In the genomic region with DNA sequence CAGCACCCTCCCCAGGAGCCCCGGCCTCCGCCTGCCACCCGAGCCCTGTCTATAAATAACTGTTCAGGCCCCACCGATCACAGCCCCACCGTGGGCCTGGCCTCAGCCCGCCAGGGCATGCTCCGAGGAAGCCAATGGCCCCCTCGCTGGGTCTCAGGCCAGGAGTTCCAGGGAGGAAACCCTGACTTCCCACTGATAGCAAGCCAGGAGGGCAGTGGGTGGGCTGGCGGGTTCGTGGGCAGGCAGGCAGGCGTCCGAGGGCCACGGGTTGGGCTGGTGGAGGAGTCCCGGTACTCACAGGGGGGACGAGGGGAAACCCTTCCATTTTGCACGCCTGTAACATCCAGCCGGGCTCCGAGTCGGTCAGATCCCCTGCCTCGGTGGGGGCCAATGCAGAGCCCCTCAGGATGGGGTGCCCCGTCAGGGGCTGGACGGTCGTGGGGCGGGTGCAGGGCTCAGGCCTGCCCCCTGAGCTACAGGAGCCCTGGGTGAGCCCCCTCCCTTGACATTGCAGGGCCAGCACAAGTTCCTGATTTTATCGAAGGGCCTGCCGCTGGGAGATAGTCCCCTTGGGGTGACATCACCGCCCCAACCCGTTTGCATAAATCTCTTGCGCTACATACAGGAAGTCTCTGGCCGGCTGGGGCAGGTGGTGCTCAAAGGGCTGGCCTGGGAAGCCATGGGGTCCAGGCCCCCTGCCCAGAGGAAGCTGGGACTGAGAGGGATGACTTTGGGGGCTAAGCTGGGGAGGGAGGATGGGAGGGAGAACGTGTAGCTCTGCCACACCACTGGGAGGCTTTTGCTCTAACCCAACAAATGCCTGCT, we compare ENCODE assay signal across 1 cellular context.
TF ChIP-seq lines count a peak whose summit lies in the region.

A gene (minus strand): TSS at position 537 of the 825 bp plus-strand sequence. CDS start 194 bp downstream, at position 343.

TF ChIP-seq in K562, 482 proteins besides CTCF, POLR2A, EP300 and RAD21 (continued from another document and continues in another):
- TF ChIP-seq, protein P1, sequence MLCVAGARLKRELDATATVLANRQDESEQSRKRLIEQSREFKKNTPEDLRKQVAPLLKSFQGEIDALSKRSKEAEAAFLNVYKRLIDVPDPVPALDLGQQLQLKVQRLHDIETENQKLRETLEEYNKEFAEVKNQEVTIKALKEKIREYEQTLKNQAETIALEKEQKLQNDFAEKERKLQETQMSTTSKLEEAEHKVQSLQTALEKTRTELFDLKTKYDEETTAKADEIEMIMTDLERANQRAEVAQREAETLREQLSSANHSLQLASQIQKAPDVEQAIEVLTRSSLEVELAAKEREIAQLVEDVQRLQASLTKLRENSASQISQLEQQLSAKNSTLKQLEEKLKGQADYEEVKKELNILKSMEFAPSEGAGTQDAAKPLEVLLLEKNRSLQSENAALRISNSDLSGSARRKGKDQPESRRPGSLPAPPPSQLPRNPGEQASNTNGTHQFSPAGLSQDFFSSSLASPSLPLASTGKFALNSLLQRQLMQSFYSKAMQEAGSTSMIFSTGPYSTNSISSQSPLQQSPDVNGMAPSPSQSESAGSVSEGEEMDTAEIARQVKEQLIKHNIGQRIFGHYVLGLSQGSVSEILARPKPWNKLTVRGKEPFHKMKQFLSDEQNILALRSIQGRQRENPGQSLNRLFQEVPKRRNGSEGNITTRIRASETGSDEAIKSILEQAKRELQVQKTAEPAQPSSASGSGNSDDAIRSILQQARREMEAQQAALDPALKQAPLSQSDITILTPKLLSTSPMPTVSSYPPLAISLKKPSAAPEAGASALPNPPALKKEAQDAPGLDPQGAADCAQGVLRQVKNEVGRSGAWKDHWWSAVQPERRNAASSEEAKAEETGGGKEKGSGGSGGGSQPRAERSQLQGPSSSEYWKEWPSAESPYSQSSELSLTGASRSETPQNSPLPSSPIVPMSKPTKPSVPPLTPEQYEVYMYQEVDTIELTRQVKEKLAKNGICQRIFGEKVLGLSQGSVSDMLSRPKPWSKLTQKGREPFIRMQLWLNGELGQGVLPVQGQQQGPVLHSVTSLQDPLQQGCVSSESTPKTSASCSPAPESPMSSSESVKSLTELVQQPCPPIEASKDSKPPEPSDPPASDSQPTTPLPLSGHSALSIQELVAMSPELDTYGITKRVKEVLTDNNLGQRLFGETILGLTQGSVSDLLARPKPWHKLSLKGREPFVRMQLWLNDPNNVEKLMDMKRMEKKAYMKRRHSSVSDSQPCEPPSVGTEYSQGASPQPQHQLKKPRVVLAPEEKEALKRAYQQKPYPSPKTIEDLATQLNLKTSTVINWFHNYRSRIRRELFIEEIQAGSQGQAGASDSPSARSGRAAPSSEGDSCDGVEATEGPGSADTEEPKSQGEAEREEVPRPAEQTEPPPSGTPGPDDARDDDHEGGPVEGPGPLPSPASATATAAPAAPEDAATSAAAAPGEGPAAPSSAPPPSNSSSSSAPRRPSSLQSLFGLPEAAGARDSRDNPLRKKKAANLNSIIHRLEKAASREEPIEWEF (CRISPR knock-in tag; IDR thresholded peaks at IDR 0.05) = no peak
- 0 out of 2 replicates have a peak, but pooled peaks have one; percentile 15 for TF ChIP-seq ZNF431 (CRISPR knock-in tag; IDR thresholded peaks at IDR 0.05)
- peak; percentile 92 for TF ChIP-seq CBFA2T3 (IDR thresholded peaks at IDR 0.05)
- no peak for TF ChIP-seq NCOA6 (IDR thresholded peaks at IDR 0.05)
- TF ChIP-seq, protein P2, sequence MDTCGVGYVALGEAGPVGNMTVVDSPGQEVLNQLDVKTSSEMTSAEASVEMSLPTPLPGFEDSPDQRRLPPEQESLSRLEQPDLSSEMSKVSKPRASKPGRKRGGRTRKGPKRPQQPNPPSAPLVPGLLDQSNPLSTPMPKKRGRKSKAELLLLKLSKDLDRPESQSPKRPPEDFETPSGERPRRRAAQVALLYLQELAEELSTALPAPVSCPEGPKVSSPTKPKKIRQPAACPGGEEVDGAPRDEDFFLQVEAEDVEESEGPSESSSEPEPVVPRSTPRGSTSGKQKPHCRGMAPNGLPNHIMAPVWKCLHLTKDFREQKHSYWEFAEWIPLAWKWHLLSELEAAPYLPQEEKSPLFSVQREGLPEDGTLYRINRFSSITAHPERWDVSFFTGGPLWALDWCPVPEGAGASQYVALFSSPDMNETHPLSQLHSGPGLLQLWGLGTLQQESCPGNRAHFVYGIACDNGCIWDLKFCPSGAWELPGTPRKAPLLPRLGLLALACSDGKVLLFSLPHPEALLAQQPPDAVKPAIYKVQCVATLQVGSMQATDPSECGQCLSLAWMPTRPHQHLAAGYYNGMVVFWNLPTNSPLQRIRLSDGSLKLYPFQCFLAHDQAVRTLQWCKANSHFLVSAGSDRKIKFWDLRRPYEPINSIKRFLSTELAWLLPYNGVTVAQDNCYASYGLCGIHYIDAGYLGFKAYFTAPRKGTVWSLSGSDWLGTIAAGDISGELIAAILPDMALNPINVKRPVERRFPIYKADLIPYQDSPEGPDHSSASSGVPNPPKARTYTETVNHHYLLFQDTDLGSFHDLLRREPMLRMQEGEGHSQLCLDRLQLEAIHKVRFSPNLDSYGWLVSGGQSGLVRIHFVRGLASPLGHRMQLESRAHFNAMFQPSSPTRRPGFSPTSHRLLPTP (IDR thresholded peaks at IDR 0.05; ENCODE audit: borderline replicate concordance, extremely low read depth, insufficient read length) = no peak
- peak; percentile 41; the same call in 1 of the 2 replicates for TF ChIP-seq NCOA1 (IDR thresholded peaks at IDR 0.05; ENCODE audit: low read depth)
- TF ChIP-seq ELF4 (CRISPR knock-in tag; IDR thresholded peaks at IDR 0.05) = peak; percentile 89
- peak; percentile 77; the same call in 1 of the 2 replicates for TF ChIP-seq MTA3 (IDR thresholded peaks at IDR 0.05; ENCODE audit: borderline replicate concordance)
- TF ChIP-seq ZNF121 (CRISPR knock-in tag; conservative IDR thresholded peaks at IDR 0.05) = no peak
- TF ChIP-seq KAT7 (CRISPR knock-in tag; IDR thresholded peaks at IDR 0.05; ENCODE audit: borderline replicate concordance) = peak; percentile 94
- TF ChIP-seq ZNF133 (CRISPR knock-in tag; IDR thresholded peaks at IDR 0.05) = no peak
- TF ChIP-seq LEF1 (IDR thresholded peaks at IDR 0.05) = peak; percentile 71; the same call in 1 of the 2 replicates
- no peak for TF ChIP-seq ZNF324 (CRISPR knock-in tag; IDR thresholded peaks at IDR 0.05)
- TF ChIP-seq ZNF212 (CRISPR knock-in tag; IDR thresholded peaks at IDR 0.05) = no peak
- no peak for TF ChIP-seq EWSR1 (IDR thresholded peaks at IDR 0.05; ENCODE audit: borderline replicate concordance, low read depth, partially characterized antibody)
- TF ChIP-seq, protein P3, sequence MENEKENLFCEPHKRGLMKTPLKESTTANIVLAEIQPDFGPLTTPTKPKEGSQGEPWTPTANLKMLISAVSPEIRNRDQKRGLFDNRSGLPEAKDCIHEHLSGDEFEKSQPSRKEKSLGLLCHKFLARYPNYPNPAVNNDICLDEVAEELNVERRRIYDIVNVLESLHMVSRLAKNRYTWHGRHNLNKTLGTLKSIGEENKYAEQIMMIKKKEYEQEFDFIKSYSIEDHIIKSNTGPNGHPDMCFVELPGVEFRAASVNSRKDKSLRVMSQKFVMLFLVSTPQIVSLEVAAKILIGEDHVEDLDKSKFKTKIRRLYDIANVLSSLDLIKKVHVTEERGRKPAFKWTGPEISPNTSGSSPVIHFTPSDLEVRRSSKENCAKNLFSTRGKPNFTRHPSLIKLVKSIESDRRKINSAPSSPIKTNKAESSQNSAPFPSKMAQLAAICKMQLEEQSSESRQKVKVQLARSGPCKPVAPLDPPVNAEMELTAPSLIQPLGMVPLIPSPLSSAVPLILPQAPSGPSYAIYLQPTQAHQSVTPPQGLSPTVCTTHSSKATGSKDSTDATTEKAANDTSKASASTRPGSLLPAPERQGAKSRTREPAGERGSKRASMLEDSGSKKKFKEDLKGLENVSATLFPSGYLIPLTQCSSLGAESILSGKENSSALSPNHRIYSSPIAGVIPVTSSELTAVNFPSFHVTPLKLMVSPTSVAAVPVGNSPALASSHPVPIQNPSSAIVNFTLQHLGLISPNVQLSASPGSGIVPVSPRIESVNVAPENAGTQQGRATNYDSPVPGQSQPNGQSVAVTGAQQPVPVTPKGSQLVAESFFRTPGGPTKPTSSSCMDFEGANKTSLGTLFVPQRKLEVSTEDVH (IDR thresholded peaks at IDR 0.05; ENCODE audit: low read depth, partially characterized antibody) = peak; percentile 26
- peak; percentile 59 for TF ChIP-seq NFIC (IDR thresholded peaks at IDR 0.05)
- peak; percentile 88 for TF ChIP-seq MEIS2 (IDR thresholded peaks at IDR 0.05; ENCODE audit: partially characterized antibody)
- TF ChIP-seq KDM1A (IDR thresholded peaks at IDR 0.05) = peak; percentile 87 to 88
- peak; percentile 77 for TF ChIP-seq KLF16 (IDR thresholded peaks at IDR 0.05)
- TF ChIP-seq, protein P4, sequence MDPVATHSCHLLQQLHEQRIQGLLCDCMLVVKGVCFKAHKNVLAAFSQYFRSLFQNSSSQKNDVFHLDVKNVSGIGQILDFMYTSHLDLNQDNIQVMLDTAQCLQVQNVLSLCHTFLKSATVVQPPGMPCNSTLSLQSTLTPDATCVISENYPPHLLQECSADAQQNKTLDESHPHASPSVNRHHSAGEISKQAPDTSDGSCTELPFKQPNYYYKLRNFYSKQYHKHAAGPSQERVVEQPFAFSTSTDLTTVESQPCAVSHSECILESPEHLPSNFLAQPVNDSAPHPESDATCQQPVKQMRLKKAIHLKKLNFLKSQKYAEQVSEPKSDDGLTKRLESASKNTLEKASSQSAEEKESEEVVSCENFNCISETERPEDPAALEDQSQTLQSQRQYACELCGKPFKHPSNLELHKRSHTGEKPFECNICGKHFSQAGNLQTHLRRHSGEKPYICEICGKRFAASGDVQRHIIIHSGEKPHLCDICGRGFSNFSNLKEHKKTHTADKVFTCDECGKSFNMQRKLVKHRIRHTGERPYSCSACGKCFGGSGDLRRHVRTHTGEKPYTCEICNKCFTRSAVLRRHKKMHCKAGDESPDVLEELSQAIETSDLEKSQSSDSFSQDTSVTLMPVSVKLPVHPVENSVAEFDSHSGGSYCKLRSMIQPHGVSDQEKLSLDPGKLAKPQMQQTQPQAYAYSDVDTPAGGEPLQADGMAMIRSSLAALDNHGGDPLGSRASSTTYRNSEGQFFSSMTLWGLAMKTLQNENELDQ (CRISPR knock-in tag; IDR thresholded peaks at IDR 0.05; ENCODE audit: borderline replicate concordance) = 0 out of 2 replicates have a peak, but pooled peaks have one; percentile 59
- TF ChIP-seq ZNF217 (CRISPR knock-in tag; IDR thresholded peaks at IDR 0.05) = no peak
- TF ChIP-seq SMARCA4 (IDR thresholded peaks at IDR 0.05) = peak; percentile 95
- no peak for TF ChIP-seq NR2C1 (IDR thresholded peaks at IDR 0.05)
- TF ChIP-seq NR2C1 (tag; IDR thresholded peaks at IDR 0.05) = peak; percentile 49; the same call in 1 of the 2 replicates
- peak in 1 of 2 experiments; percentile 46; a peak in 1 of 4 replicates for TF ChIP-seq SRF (CRISPR knock-in tag; IDR thresholded peaks at IDR 0.05)
- TF ChIP-seq SMARCE1 (IDR thresholded peaks at IDR 0.05) = peak; percentile 96
- TF ChIP-seq, protein P5, sequence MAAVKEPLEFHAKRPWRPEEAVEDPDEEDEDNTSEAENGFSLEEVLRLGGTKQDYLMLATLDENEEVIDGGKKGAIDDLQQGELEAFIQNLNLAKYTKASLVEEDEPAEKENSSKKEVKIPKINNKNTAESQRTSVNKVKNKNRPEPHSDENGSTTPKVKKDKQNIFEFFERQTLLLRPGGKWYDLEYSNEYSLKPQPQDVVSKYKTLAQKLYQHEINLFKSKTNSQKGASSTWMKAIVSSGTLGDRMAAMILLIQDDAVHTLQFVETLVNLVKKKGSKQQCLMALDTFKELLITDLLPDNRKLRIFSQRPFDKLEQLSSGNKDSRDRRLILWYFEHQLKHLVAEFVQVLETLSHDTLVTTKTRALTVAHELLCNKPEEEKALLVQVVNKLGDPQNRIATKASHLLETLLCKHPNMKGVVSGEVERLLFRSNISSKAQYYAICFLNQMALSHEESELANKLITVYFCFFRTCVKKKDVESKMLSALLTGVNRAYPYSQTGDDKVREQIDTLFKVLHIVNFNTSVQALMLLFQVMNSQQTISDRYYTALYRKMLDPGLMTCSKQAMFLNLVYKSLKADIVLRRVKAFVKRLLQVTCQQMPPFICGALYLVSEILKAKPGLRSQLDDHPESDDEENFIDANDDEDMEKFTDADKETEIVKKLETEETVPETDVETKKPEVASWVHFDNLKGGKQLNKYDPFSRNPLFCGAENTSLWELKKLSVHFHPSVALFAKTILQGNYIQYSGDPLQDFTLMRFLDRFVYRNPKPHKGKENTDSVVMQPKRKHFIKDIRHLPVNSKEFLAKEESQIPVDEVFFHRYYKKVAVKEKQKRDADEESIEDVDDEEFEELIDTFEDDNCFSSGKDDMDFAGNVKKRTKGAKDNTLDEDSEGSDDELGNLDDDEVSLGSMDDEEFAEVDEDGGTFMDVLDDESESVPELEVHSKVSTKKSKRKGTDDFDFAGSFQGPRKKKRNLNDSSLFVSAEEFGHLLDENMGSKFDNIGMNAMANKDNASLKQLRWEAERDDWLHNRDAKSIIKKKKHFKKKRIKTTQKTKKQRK (IDR thresholded peaks at IDR 0.05; ENCODE audit: borderline replicate concordance, low read depth, low read length) = no peak
- TF ChIP-seq, protein P6, sequence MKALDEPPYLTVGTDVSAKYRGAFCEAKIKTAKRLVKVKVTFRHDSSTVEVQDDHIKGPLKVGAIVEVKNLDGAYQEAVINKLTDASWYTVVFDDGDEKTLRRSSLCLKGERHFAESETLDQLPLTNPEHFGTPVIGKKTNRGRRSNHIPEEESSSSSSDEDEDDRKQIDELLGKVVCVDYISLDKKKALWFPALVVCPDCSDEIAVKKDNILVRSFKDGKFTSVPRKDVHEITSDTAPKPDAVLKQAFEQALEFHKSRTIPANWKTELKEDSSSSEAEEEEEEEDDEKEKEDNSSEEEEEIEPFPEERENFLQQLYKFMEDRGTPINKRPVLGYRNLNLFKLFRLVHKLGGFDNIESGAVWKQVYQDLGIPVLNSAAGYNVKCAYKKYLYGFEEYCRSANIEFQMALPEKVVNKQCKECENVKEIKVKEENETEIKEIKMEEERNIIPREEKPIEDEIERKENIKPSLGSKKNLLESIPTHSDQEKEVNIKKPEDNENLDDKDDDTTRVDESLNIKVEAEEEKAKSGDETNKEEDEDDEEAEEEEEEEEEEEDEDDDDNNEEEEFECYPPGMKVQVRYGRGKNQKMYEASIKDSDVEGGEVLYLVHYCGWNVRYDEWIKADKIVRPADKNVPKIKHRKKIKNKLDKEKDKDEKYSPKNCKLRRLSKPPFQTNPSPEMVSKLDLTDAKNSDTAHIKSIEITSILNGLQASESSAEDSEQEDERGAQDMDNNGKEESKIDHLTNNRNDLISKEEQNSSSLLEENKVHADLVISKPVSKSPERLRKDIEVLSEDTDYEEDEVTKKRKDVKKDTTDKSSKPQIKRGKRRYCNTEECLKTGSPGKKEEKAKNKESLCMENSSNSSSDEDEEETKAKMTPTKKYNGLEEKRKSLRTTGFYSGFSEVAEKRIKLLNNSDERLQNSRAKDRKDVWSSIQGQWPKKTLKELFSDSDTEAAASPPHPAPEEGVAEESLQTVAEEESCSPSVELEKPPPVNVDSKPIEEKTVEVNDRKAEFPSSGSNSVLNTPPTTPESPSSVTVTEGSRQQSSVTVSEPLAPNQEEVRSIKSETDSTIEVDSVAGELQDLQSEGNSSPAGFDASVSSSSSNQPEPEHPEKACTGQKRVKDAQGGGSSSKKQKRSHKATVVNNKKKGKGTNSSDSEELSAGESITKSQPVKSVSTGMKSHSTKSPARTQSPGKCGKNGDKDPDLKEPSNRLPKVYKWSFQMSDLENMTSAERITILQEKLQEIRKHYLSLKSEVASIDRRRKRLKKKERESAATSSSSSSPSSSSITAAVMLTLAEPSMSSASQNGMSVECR (CRISPR knock-in tag; IDR thresholded peaks at IDR 0.05) = no peak; the same call in 1 of the 2 replicates
- TF ChIP-seq CHD1 (IDR thresholded peaks at IDR 0.05; ENCODE audit: low read length) = no peak
- TF ChIP-seq POLR2H (tag; IDR thresholded peaks at IDR 0.05; ENCODE audit: low read depth) = no peak
- no peak for TF ChIP-seq ZNF311 (CRISPR knock-in tag; IDR thresholded peaks at IDR 0.05)
- TF ChIP-seq HNRNPUL1 (IDR thresholded peaks at IDR 0.05; ENCODE audit: low read length) = no peak
- no peak for TF ChIP-seq ASH1L (IDR thresholded peaks at IDR 0.05; ENCODE audit: borderline replicate concordance, low read depth, partially characterized antibody)
